ENCODE assay signal across 10 cellular contexts in the genomic region with DNA sequence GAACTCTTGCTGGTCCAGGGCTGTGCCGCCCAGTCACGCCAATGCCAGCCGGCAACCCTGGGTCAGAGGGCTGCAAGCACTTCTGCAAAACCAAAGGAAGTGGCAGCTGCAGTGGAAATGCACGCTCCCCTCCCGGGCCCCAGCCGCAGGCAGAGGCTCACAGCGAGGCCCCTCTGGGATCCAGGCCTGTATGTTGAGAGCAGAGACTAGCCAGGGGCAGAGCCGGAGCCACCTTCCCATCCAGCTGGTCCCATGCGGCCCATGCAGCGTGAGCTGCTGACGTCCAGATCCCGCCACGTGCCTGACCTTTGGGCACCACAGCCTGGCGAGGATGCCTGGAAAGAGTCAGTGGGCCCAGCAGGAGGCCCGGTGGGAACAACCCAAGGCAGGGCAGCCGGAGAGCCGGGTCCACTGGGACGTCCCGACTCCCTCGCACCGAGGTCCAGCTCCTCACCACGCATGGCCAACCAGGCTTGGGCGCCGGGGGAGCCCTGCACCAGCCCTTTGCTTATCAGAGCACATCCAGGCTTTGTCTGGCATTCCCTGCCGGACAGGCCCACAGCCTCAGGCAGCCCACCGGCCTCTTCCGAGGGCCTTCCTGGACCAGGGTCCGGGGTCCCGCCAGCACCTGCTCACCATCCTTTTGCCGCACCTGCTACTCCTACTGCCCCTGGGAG. TPM values are rescaled to one million over a fixed set of nuclear protein-coding genes. Genes with fewer than 3 reads are reported as not detected.
DNase-seq lines count a peak whose midpoint lies in the region; ATAC-seq, FAIRE-seq and TF ChIP-seq lines count a peak whose summit lies in the region.
"Had no signal": no experiment of that assay in that cellular context is flagged by ENCODE, and none has a peak within 500 bp of the region (broad histone marks: within the 10 kb centered on the region; RNA-seq: fewer than 3 reads in every experiment).

No MANE protein-coding gene starts in this region.

- peak overlapping the region; percentile 56; the same call in 1 of the 2 replicates for H3K27ac ChIP-seq in VCaP
- H3K27ac ChIP-seq in skeletal muscle tissue (ENCODE audit: low read depth, low read length): peak overlapping the region; percentile 30

- TF ChIP-seq POLR2A in erythroblast (IDR thresholded peaks at IDR 0.05; ENCODE audit: low read length): no peak

- H3K4me1 ChIP-seq in skeletal muscle tissue (ENCODE audit: control insufficient read depth in 3 of 3, insufficient read depth in 3 of 3, low read length in 3 of 3): peaks cover 26 to 32% (median 29%) of the 10 kb centered on the region in 3 donors

- DNase-seq in germinal center (ENCODE audit: low spot score) (peak; percentile 69), erythroblast (lab: John Stamatoyannopoulos, UW) (no peak), HTR-8/SVneo (ENCODE audit: insufficient read length, low spot score) (no peak), kidney tubule cell (ENCODE audit: low spot score) (no peak)
- DNase-seq: NCI-H526 treated with DMSO at 0.1 percent for 48 hours had no signal

- no peak for FAIRE-seq in HTR-8/SVneo (lab: Jason Lieb, UNC)
- FAIRE-seq: colon had no signal

- H3K4me3 ChIP-seq in skeletal muscle tissue (ENCODE audit: low read length in 3 of 3): no peak overlapping the region

- H3K9me3 ChIP-seq in skeletal muscle tissue (ENCODE audit: control insufficient read depth in 3 of 3, low read length in 3 of 3): no peaks in the 10 kb centered on the region

- peak overlapping the region in 2 of 3 donors; percentile 8 to 25 for H3K9ac ChIP-seq in skeletal muscle tissue (ENCODE audit: low read depth in 1 of 3, low read length in 3 of 3)

- H3K27me3 ChIP-seq in skeletal muscle tissue (ENCODE audit: control insufficient read depth in 3 of 3, insufficient read depth in 3 of 3, low read length in 3 of 3): peaks cover 0 to 9% (median 2%) of the 10 kb centered on the region in 3 donors

- TF ChIP-seq CTCF in VCaP (conservative IDR thresholded peaks at IDR 0.05): no peak

- ATAC-seq in GM19025 (IDR thresholded peaks at IDR 0.05; ENCODE audit: low read depth, unreplicated experiment) (peak; percentile 2), HG03469 (IDR thresholded peaks at IDR 0.05; ENCODE audit: unreplicated experiment) (no peak)

- H3K36me3 ChIP-seq in skeletal muscle tissue (ENCODE audit: control insufficient read depth in 3 of 3, insufficient read depth in 3 of 3, low read length in 3 of 3): no peaks in the 10 kb centered on the region

RNA-seq across cellular contexts. Expression of a gene that starts 4.3 kb away (rescaled TPM):
- 1.6 TPM for total RNA-seq in skeletal muscle tissue

RNA-seq across cellular contexts. Expression of a gene that starts 40.0 kb away (rescaled TPM):
- total RNA-seq in skeletal muscle tissue: 15.1 TPM
